1 cellular context compared by ENCODE assay signal in the genomic region with DNA sequence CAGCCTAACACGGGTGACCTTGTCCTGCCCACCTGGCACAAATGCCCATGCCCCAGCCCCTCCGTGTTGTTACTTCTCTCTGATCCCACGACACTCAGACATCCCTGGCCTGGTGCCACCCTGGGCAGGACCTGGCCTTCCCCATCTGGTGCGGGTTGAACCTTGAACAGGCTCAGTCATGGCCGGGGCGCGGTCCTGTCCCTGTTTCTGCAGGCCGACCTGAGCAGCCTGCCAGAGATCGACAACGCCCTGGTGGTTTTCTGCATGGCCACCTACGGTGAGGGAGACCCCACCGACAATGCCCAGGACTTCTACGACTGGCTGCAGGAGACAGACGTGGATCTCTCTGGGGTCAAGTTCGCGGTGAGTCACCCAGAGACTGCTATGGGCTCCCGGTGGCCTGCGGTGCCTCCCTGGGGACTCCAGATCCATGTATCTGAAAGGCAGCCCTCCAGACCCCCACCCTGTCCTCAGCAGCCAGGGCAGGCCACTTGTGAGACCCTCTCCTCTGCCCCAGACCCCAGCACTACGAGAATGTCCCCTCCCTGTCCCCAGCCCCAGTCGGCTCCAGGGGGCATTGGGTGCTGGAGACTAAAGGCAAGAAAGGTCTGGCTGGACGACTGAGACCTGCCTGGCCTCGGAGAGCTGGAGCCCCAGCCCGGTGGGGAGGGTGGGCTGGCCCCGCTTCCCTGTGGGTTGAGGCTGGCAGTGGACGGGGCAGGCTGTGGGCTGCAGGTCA.
TF ChIP-seq lines count a peak whose summit lies in the region.

No MANE protein-coding gene starts in this region.

TF ChIP-seq in A549, 52 proteins besides CTCF, POLR2A, EP300 and RAD21 (continued from another document):
- TF ChIP-seq, protein P1, sequence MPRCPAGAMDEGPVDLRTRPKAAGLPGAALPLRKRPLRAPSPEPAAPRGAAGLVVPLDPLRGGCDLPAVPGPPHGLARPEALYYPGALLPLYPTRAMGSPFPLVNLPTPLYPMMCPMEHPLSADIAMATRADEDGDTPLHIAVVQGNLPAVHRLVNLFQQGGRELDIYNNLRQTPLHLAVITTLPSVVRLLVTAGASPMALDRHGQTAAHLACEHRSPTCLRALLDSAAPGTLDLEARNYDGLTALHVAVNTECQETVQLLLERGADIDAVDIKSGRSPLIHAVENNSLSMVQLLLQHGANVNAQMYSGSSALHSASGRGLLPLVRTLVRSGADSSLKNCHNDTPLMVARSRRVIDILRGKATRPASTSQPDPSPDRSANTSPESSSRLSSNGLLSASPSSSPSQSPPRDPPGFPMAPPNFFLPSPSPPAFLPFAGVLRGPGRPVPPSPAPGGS (IDR thresholded peaks at IDR 0.05): no peak
- TF ChIP-seq HOXB5 (CRISPR knock-in tag; IDR thresholded peaks at IDR 0.05) (no peak), TP53 (CRISPR knock-in tag; IDR thresholded peaks at IDR 0.05) (no peak), CBX2 (IDR thresholded peaks at IDR 0.05; ENCODE audit: borderline replicate concordance, low read depth) (no peak), JUNB (IDR thresholded peaks at IDR 0.05) (no peak), FOXS1 (CRISPR knock-in tag; IDR thresholded peaks at IDR 0.05) (no peak), ZNF302 (CRISPR knock-in tag; IDR thresholded peaks at IDR 0.05) (no peak), HOXA7 (CRISPR knock-in tag; IDR thresholded peaks at IDR 0.05) (no peak), CHD4 (IDR thresholded peaks at IDR 0.05; ENCODE audit: borderline replicate concordance) (no peak), PHF8 (IDR thresholded peaks at IDR 0.05; ENCODE audit: borderline replicate concordance, low read depth) (no peak), CHD2 (IDR thresholded peaks at IDR 0.05; ENCODE audit: low read length, partially characterized antibody) (no peak), E2F6 (IDR thresholded peaks at IDR 0.05; ENCODE audit: borderline replicate concordance, low read depth) (no peak), USF2 (IDR thresholded peaks at IDR 0.05) (no peak)
- TF ChIP-seq, protein P2, sequence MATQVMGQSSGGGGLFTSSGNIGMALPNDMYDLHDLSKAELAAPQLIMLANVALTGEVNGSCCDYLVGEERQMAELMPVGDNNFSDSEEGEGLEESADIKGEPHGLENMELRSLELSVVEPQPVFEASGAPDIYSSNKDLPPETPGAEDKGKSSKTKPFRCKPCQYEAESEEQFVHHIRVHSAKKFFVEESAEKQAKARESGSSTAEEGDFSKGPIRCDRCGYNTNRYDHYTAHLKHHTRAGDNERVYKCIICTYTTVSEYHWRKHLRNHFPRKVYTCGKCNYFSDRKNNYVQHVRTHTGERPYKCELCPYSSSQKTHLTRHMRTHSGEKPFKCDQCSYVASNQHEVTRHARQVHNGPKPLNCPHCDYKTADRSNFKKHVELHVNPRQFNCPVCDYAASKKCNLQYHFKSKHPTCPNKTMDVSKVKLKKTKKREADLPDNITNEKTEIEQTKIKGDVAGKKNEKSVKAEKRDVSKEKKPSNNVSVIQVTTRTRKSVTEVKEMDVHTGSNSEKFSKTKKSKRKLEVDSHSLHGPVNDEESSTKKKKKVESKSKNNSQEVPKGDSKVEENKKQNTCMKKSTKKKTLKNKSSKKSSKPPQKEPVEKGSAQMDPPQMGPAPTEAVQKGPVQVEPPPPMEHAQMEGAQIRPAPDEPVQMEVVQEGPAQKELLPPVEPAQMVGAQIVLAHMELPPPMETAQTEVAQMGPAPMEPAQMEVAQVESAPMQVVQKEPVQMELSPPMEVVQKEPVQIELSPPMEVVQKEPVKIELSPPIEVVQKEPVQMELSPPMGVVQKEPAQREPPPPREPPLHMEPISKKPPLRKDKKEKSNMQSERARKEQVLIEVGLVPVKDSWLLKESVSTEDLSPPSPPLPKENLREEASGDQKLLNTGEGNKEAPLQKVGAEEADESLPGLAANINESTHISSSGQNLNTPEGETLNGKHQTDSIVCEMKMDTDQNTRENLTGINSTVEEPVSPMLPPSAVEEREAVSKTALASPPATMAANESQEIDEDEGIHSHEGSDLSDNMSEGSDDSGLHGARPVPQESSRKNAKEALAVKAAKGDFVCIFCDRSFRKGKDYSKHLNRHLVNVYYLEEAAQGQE (IDR thresholded peaks at IDR 0.05): no peak
